Comparison of ENCODE assay signal across 8 cellular contexts in the genomic region with DNA sequence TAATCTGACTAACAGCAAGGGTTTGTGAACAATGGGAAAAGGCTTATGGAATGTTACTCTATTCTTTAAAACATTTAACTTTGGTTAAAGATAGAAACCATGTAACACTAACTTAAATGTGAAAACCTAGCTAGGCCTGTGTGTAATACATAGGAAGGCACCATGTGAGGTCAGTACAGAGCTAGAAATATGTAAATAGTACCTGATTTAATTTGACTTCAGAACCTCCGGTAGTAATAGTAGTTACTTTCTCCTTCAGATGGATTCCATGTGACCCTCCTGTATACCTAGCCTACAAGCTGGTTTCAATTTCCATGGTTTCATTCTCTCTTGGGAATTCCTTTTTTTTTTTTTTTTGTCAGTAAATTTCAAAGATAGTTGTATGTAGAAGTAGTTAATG. TPM values are rescaled to one million over a fixed set of nuclear protein-coding genes. Genes with fewer than 3 reads are reported as not detected.
DNase-seq lines count a peak whose midpoint lies in the region; ATAC-seq and TF ChIP-seq lines count a peak whose summit lies in the region.

No MANE protein-coding gene starts in this region.

- H3K9me3 Mint-ChIP-seq in activated T-helper 17 cell treated with anti-CD3 and anti-CD28 coated beads, Interleukin-2, amount 50 U/mL, for 72 hours, result no peaks in the 10 kb centered on the region

- peak overlapping the region; percentile 97 for H3K27ac Mint-ChIP-seq in activated T-helper 17 cell treated with anti-CD3 and anti-CD28 coated beads, Interleukin-2, amount 50 U/mL, for 72 hours

- peak overlapping the region; percentile 72 for H3K4me3 ChIP-seq in left ventricle myocardium inferior

- H3K4me1 Mint-ChIP-seq in activated T-helper 17 cell treated with anti-CD3 and anti-CD28 coated beads, Interleukin-2, amount 50 U/mL, for 72 hours, result peaks cover 5% of the 10 kb centered on the region

- H3K27ac ChIP-seq in left ventricle myocardium inferior (replicated peaks), result peak overlapping the region; percentile 85

- peak overlapping the region; percentile 94 for H3K4me3 Mint-ChIP-seq in activated T-helper 17 cell treated with anti-CD3 and anti-CD28 coated beads, Interleukin-2, amount 50 U/mL, for 72 hours

- H3K9me3 ChIP-seq in left ventricle myocardium inferior (replicated peaks), result peaks cover 13% of the 10 kb centered on the region

- no peaks in the 10 kb centered on the region for H3K27me3 ChIP-seq in left ventricle myocardium inferior (ENCODE audit: low read depth)

- ATAC-seq in GM18873 (IDR thresholded peaks at IDR 0.05; ENCODE audit: low FRiP score, unreplicated experiment), result peak; percentile 74
- peak; percentile 62 for ATAC-seq in HG03097 (IDR thresholded peaks at IDR 0.05; ENCODE audit: low FRiP score, unreplicated experiment)
- ATAC-seq in activated T-helper 17 cell treated with anti-CD3 and anti-CD28 coated beads, Interleukin-2, amount 50 U/mL, for 72 hours (replicated peaks), result peak; percentile 55

- DNase-seq in COLO829 (ENCODE audit: low spot score) (peak; percentile 54), NCI-H2196 treated with DMSO at 0.1 percent for 48 hours (lab: John Stamatoyannopoulos, UW; ENCODE audit: unreplicated experiment) (peak; percentile 28), left ventricle myocardium inferior (no peak), renal cortical epithelial cell (ENCODE audit: low read depth) (peak; percentile 85)
- DNase-seq in stimulated activated CD4-positive, alpha-beta T cell treated with anti-CD3 and anti-CD28 coated beads, Interleukin-2, amount 100 ng/mL, for 24 hours, result no peak

- intact Hi-C loops in left ventricle myocardium inferior (cut with micrococcal nuclease), result no loop called here

- TF ChIP-seq CTCF in left ventricle myocardium inferior (IDR thresholded peaks at IDR 0.05; ENCODE audit: borderline replicate concordance), result peak; percentile 49

- H3K36me3 ChIP-seq in left ventricle myocardium inferior, result peaks cover 18% of the 10 kb centered on the region

- peaks cover 47% of the 10 kb centered on the region for H3K36me3 Mint-ChIP-seq in activated T-helper 17 cell treated with anti-CD3 and anti-CD28 coated beads, Interleukin-2, amount 50 U/mL, for 72 hours (ENCODE audit: low read depth)

- H3K27me3 Mint-ChIP-seq in activated T-helper 17 cell treated with anti-CD3 and anti-CD28 coated beads, Interleukin-2, amount 50 U/mL, for 72 hours, result no peaks in the 10 kb centered on the region

- H3K4me1 ChIP-seq in left ventricle myocardium inferior, result peaks cover 37% of the 10 kb centered on the region

RNA-seq across cellular contexts. Expression of a gene that starts 1.3 kb away (rescaled TPM):
- 10 to 100 TPM; 50.0 to 58.5 TPM for total RNA-seq in activated T-helper 17 cell treated with anti-CD3 and anti-CD28 coated beads, Interleukin-2, amount 50 U/mL, for 72 hours
- total RNA-seq in left ventricle myocardium inferior (5.6 TPM), renal cortical epithelial cell (32.1 and 43.7 TPM in 2 replicates)

Comparison
In these comparisons a context has a peak if more than half of its experiments do, and no peak if none do; other contexts are left out.
1. DNase-seq: peak in COLO829 (single experiment), NCI-H2196 treated with DMSO at 0.1 percent for 48 hours (single experiment) and renal cortical epithelial cell (single experiment); none in left ventricle myocardium inferior (single experiment) and stimulated activated CD4-positive, alpha-beta T cell treated with anti-CD3 and anti-CD28 coated beads, Interleukin-2, amount 100 ng/mL, for 24 hours (0 of 2).
2. Peak in every context shown above with its lines, with median percentiles within 50 percentile points of each other: ATAC-seq.